Comparison of ENCODE assay signal across 8 cellular contexts in genomic region chr15:51828621-51829359, GRCh38. TPM values are rescaled to one million over a fixed set of nuclear protein-coding genes. Genes with fewer than 3 reads are reported as not detected.
A peak's percentile ranks its signal among the peaks of the same experiment; 100 is the strongest.
DNase-seq lines count a peak whose midpoint lies in the region; ATAC-seq and TF ChIP-seq lines count a peak whose summit lies in the region.

No MANE protein-coding gene starts in this region.

- no peaks in the 10 kb centered on the region for H3K9me3 ChIP-seq in OCI-LY3 (ENCODE audit: insufficient read depth, low read length)

- peak overlapping the region; percentile 74 for H3K4me2 ChIP-seq in OCI-LY3 (ENCODE audit: low read length)

- H2AFZ ChIP-seq in OCI-LY3 (ENCODE audit: low read depth, low read length), result peak overlapping the region; percentile 97

- no peaks in the 10 kb centered on the region for H3K9me3 Mint-ChIP-seq in effector memory CD8-positive, alpha-beta T cell
- no peaks in the 10 kb centered on the region for H3K9me3 Mint-ChIP-seq in osteocyte (ENCODE audit: unreplicated experiment)

- H3K4me1 Mint-ChIP-seq in effector memory CD8-positive, alpha-beta T cell (ENCODE audit: low read depth in 2 of 2), result peaks cover 27 to 36% of the 10 kb centered on the region in 2 donors
- peaks cover 52% of the 10 kb centered on the region for H3K4me1 Mint-ChIP-seq in osteocyte (ENCODE audit: unreplicated experiment)

- H3K36me3 Mint-ChIP-seq in effector memory CD8-positive, alpha-beta T cell (ENCODE audit: insufficient read depth), result peaks cover 8% of the 10 kb centered on the region
- peaks cover 2% of the 10 kb centered on the region for H3K36me3 Mint-ChIP-seq in osteocyte (ENCODE audit: unreplicated experiment)

- no peaks in the 10 kb centered on the region for H3K27me3 ChIP-seq in OCI-LY3 (ENCODE audit: low read depth, low read length)

- no peak for TF ChIP-seq CTCF in OCI-LY3 (IDR thresholded peaks at IDR 0.05; ENCODE audit: low read depth, low read length)
- no peak for TF ChIP-seq CTCF in osteocyte (IDR thresholded peaks at IDR 0.05)

- peak; percentile 69 for DNase-seq in EL
- no peak for DNase-seq in effector memory CD8-positive, alpha-beta T cell
- no peak for DNase-seq in osteocyte (ENCODE audit: extremely low spot score, unreplicated experiment)
- no peak for DNase-seq in HUDEP-2 (lab: John Stamatoyannopoulos, UW; ENCODE audit: unreplicated experiment in 76 of 76)
- no peak for DNase-seq in NCI-H2171 treated with DMSO at 0.1 percent for 48 hours (lab: John Stamatoyannopoulos, UW)
- no peak for DNase-seq in NCI-H1417 (lab: John Stamatoyannopoulos, UW)
- DNase-seq in GM19240 (ENCODE audit: insufficient read length, low spot score), result no peak

- peaks cover 42% of the 10 kb centered on the region for H3K79me2 ChIP-seq in OCI-LY3 (ENCODE audit: low read length)

- H3K9ac ChIP-seq in OCI-LY3 (ENCODE audit: low read length), result no peak overlapping the region

- H3K4me3 Mint-ChIP-seq in effector memory CD8-positive, alpha-beta T cell, result peak overlapping the region; percentile 87 to 97
- peak overlapping the region; percentile 85 for H3K4me3 Mint-ChIP-seq in osteocyte (ENCODE audit: unreplicated experiment)

- H3K36me3 ChIP-seq in OCI-LY3 (replicated peaks; ENCODE audit: low read depth, low read length), result no peaks in the 10 kb centered on the region

- no peak overlapping the region for H3K27ac ChIP-seq in OCI-LY3 (ENCODE audit: low read length)

- peaks cover 23% of the 10 kb centered on the region; the same call in 1 of the 2 replicates for H4K20me1 ChIP-seq in OCI-LY3 (ENCODE audit: insufficient read depth, low read length)

- no peaks in the 10 kb centered on the region for H3K27me3 Mint-ChIP-seq in effector memory CD8-positive, alpha-beta T cell
- H3K27me3 Mint-ChIP-seq in osteocyte (ENCODE audit: unreplicated experiment), result no peaks in the 10 kb centered on the region

- peak overlapping the region; percentile 80 for H3K4me3 ChIP-seq in OCI-LY3 (ENCODE audit: low read length)

- ATAC-seq in effector memory CD8-positive, alpha-beta T cell (replicated peaks), result no peak

- H3K4me1 ChIP-seq in OCI-LY3 (ENCODE audit: low read length), result peaks cover 15% of the 10 kb centered on the region

- H3K27ac Mint-ChIP-seq in effector memory CD8-positive, alpha-beta T cell, result peak overlapping the region; percentile 92 to 93
- H3K27ac Mint-ChIP-seq in osteocyte (ENCODE audit: unreplicated experiment), result peak overlapping the region; percentile 88

RNA-seq across cellular contexts. Expression of gene TMOD3, which starts 0.7 kb away (rescaled TPM):
- total RNA-seq in osteocyte, result 75.4 and 84.3 TPM in 2 replicates
